ENCODE assay signal across 1 cellular context in genomic region chr10:72625608-72626443, GRCh38.
A peak's percentile ranks its signal among the peaks of the same experiment; 100 is the strongest.
TF ChIP-seq lines count a peak whose summit lies in the region.

MICU1 (minus strand) TSS chr10:72626079; CDS start chr10:72566793, 59,286 bp downstream.

TF ChIP-seq in HepG2, 621 proteins besides CTCF, POLR2A, EP300 and RAD21 (continued from another document):
- TF ChIP-seq IKZF5 (CRISPR knock-in tag; IDR thresholded peaks at IDR 0.05) (peak; percentile 53; the same call in 1 of the 2 replicates), POLR2AphosphoS5 (IDR thresholded peaks at IDR 0.05; ENCODE audit: low read depth, low read length) (peak; percentile 95), BCL6 (CRISPR knock-in tag; IDR thresholded peaks at IDR 0.05) (0 out of 2 replicates have a peak, but pooled peaks have one; percentile 11), ELK4 (CRISPR knock-in tag; IDR thresholded peaks at IDR 0.05; ENCODE audit: borderline replicate concordance) (0 out of 2 replicates have a peak, but pooled peaks have one; percentile 54), HOMEZ (CRISPR knock-in tag; IDR thresholded peaks at IDR 0.05; ENCODE audit: low read depth) (peak; percentile 77; the same call in 1 of the 2 replicates), SALL1 (CRISPR knock-in tag; IDR thresholded peaks at IDR 0.05) (peak; percentile 74), PPARG (CRISPR knock-in tag; conservative IDR thresholded peaks at IDR 0.05) (peak; percentile 46; the same call in 1 of the 2 replicates), ZBTB38 (CRISPR knock-in tag; IDR thresholded peaks at IDR 0.05) (peak; percentile 76; the same call in 1 of the 2 replicates), GZF1 (CRISPR knock-in tag; IDR thresholded peaks at IDR 0.05) (0 out of 2 replicates have a peak, but pooled peaks have one; percentile 26), ARHGAP35 (CRISPR knock-in tag; IDR thresholded peaks at IDR 0.05; ENCODE audit: borderline replicate concordance) (no peak), U2AF1 (optimal IDR thresholded peaks at IDR 0.05; ENCODE audit: low read depth, low read length) (no peak), ZNF547 (CRISPR knock-in tag; IDR thresholded peaks at IDR 0.05) (no peak), ZNF484 (CRISPR knock-in tag; IDR thresholded peaks at IDR 0.05; ENCODE audit: borderline replicate concordance, low read depth) (no peak), FOXP4 (CRISPR knock-in tag; IDR thresholded peaks at IDR 0.05) (peak; percentile 37; the same call in 1 of the 2 replicates), NCOA1 (CRISPR knock-in tag; IDR thresholded peaks at IDR 0.05) (peak; percentile 49; the same call in 1 of the 2 replicates), KDM5B (CRISPR knock-in tag; IDR thresholded peaks at IDR 0.05; ENCODE audit: borderline replicate concordance) (peak; percentile 70; the same call in 1 of the 2 replicates), CBX1 (IDR thresholded peaks at IDR 0.05; ENCODE audit: low read depth) (peak; percentile 51), TARDBP (CRISPR knock-in tag; IDR thresholded peaks at IDR 0.05) (peak; percentile 73; the same call in 1 of the 2 replicates), PRDM4 (CRISPR knock-in tag; IDR thresholded peaks at IDR 0.05; ENCODE audit: borderline replicate concordance) (no peak), THAP7 (CRISPR knock-in tag; IDR thresholded peaks at IDR 0.05) (peak; percentile 64; the same call in 1 of the 2 replicates), BRD4 (CRISPR knock-in tag; IDR thresholded peaks at IDR 0.05) (0 out of 2 replicates have a peak, but pooled peaks have one; percentile 42), ZFP36 (IDR thresholded peaks at IDR 0.05; ENCODE audit: borderline replicate concordance, low read depth, low read length, partially characterized antibody) (no peak), ZNF343 (CRISPR knock-in tag; IDR thresholded peaks at IDR 0.05) (0 out of 2 replicates have a peak, but pooled peaks have one; percentile 41), KLF16 (CRISPR knock-in tag; IDR thresholded peaks at IDR 0.05) (peak; percentile 53 to 85; a peak in 2 of 4 replicates), ZNF781 (CRISPR knock-in tag; IDR thresholded peaks at IDR 0.05; ENCODE audit: borderline replicate concordance, not compliant biosample characterization) (no peak), ZNF292 (CRISPR knock-in tag; IDR thresholded peaks at IDR 0.05; ENCODE audit: borderline replicate concordance, low read depth) (0 out of 2 replicates have a peak, but pooled peaks have one; percentile 26), ZNF740 (CRISPR knock-in tag; IDR thresholded peaks at IDR 0.05) (peak; percentile 80; the same call in 1 of the 2 replicates), ZNF256 (CRISPR knock-in tag; conservative IDR thresholded peaks at IDR 0.05) (0 out of 2 replicates have a peak, but pooled peaks have one; percentile 55), ATAD3A (CRISPR knock-in tag; IDR thresholded peaks at IDR 0.05) (peak; percentile 27; the same call in 1 of the 2 replicates), THAP8 (CRISPR knock-in tag; IDR thresholded peaks at IDR 0.05; ENCODE audit: borderline replicate concordance) (no peak), JUNB (CRISPR knock-in tag; IDR thresholded peaks at IDR 0.05; ENCODE audit: borderline replicate concordance) (no peak), ZNF770 (CRISPR knock-in tag; IDR thresholded peaks at IDR 0.05) (peak; percentile 38), CREM (IDR thresholded peaks at IDR 0.05) (peak; percentile 44; the same call in 1 of the 2 replicates), CREM (CRISPR knock-in tag; IDR thresholded peaks at IDR 0.05) (no peak), NFKB2 (CRISPR knock-in tag; IDR thresholded peaks at IDR 0.05; ENCODE audit: borderline replicate concordance) (peak; percentile 92), KDM2A (CRISPR knock-in tag; IDR thresholded peaks at IDR 0.05; ENCODE audit: borderline replicate concordance, low read depth) (peak; percentile 63), HNRNPLL (IDR thresholded peaks at IDR 0.05; ENCODE audit: low read depth, low read length, poor library complexity, severe bottlenecking) (peak; percentile 29), MAX (IDR thresholded peaks at IDR 0.05) (peak; percentile 49; the same call in 1 of the 2 replicates), ZNF12 (CRISPR knock-in tag; IDR thresholded peaks at IDR 0.05) (no peak), CC2D1A (CRISPR knock-in tag; IDR thresholded peaks at IDR 0.05) (no peak), TEAD3 (CRISPR knock-in tag; optimal IDR thresholded peaks at IDR 0.05; ENCODE audit: borderline replicate concordance) (peak; percentile 57)
